In genomic region chr13:35984776-35985453, GRCh38 we compare ENCODE assay signal across 18 cellular contexts.
A peak's percentile ranks its signal among the peaks of the same experiment; 100 is the strongest.
DNase-seq lines count a peak whose midpoint lies in the region; ATAC-seq and TF ChIP-seq lines count a peak whose summit lies in the region.
"Had no signal": no experiment of that assay in that cellular context is flagged by ENCODE, and none has a peak within 500 bp of the region (broad histone marks: within the 10 kb centered on the region; RNA-seq: fewer than 3 reads in every experiment).

No MANE protein-coding gene starts in this region.

- H3K4me1 Mint-ChIP-seq in activated T-cell treated with anti-CD3 and anti-CD28 coated beads, Interleukin-2, amount 50 U/mL, for 72 hours (ENCODE audit: low read depth), result no peaks in the 10 kb centered on the region

- H2BK12ac ChIP-seq in neuronal stem cell (ENCODE audit: low read length), result no peak overlapping the region

- H3K36me3 ChIP-seq in neuronal stem cell (replicated peaks in 1 of 2; ENCODE audit: control insufficient read depth in 2 of 2, insufficient read depth in 2 of 2, low read length in 2 of 2), result no peaks in the 10 kb centered on the region
- H3K36me3 ChIP-seq in testis (ENCODE audit: low read depth, missing control alignments), result no peaks in the 10 kb centered on the region
- H3K36me3 ChIP-seq: gastroesophageal sphincter, HAP-1, left lung, SJCRH30, spleen, upper lobe of right lung had no signal

- H3K4me2 ChIP-seq in neuronal stem cell (ENCODE audit: insufficient read depth, low read length, poor library complexity, severe bottlenecking), result no peak overlapping the region

- no peak overlapping the region for H2BK120ac ChIP-seq in neuronal stem cell (ENCODE audit: low read depth, low read length)

- no peak for TF ChIP-seq POLR2A in testis (IDR thresholded peaks at IDR 0.05)

- H3K9ac ChIP-seq in neuronal stem cell (ENCODE audit: low read depth, low read length, poor library complexity), result no peak overlapping the region

- H2AFZ ChIP-seq in neuronal stem cell (ENCODE audit: low read length), result peak overlapping the region; percentile 7

- H3K27ac Mint-ChIP-seq in activated T-cell treated with anti-CD3 and anti-CD28 coated beads, Interleukin-2, amount 50 U/mL, for 72 hours, result no peak overlapping the region
- H3K27ac Mint-ChIP-seq: effector memory CD8-positive, alpha-beta T cell had no signal

- H3K9me3 Mint-ChIP-seq in activated T-cell treated with anti-CD3 and anti-CD28 coated beads, Interleukin-2, amount 50 U/mL, for 72 hours, result peaks cover 0 to 2% of the 10 kb centered on the region in 2 donors

- H3K4me3 ChIP-seq in neuronal stem cell (ENCODE audit: low read length in 2 of 2), result no peak overlapping the region
- no peak overlapping the region for H3K4me3 ChIP-seq in testis
- H3K4me3 ChIP-seq: gastroesophageal sphincter, GM12878, HAP-1, left lung, SJCRH30, spleen, upper lobe of right lung had no signal

- no peak overlapping the region for H2BK5ac ChIP-seq in neuronal stem cell (ENCODE audit: low read length)

- H3K14ac ChIP-seq in neuronal stem cell (ENCODE audit: low read length), result no peak overlapping the region

- H3K4me1 ChIP-seq in neuronal stem cell (ENCODE audit: control insufficient read depth in 2 of 2, insufficient read depth in 1 of 2, low read depth in 1 of 2, low read length in 2 of 2) (peaks cover 8 to 9% of the 10 kb centered on the region in 2 donors), testis (no peaks in the 10 kb centered on the region)
- H3K4me1 ChIP-seq: left lung, spleen, upper lobe of right lung had no signal

- no peak overlapping the region for H4K91ac ChIP-seq in neuronal stem cell (ENCODE audit: low read depth, low read length, poor library complexity)

- peak overlapping the region; percentile 3 for H3K18ac ChIP-seq in neuronal stem cell (ENCODE audit: low read length)

- ATAC-seq in activated T-cell treated with anti-CD3 and anti-CD28 coated beads, Interleukin-2, amount 50 U/mL, for 72 hours (replicated peaks in 1 of 2), result no peak
- no peak for ATAC-seq in GM19452 (IDR thresholded peaks at IDR 0.05; ENCODE audit: unreplicated experiment)
- ATAC-seq: effector memory CD8-positive, alpha-beta T cell; gastroesophageal sphincter; GM12878; left lung; upper lobe of right lung had no signal

- H2BK15ac ChIP-seq in neuronal stem cell (ENCODE audit: low read length), result no peak overlapping the region

- H3K27ac ChIP-seq in angular gyrus (ENCODE audit: low read depth, low read length) (peak overlapping the region; percentile 10), neuronal stem cell (replicated peaks; ENCODE audit: low read length) (no peak overlapping the region), testis (no peak overlapping the region)
- H3K27ac ChIP-seq: 22Rv1, gastroesophageal sphincter, left lung, SJCRH30, spleen, upper lobe of right lung had no signal

- H3K4me3 Mint-ChIP-seq in activated T-cell treated with anti-CD3 and anti-CD28 coated beads, Interleukin-2, amount 50 U/mL, for 72 hours, result no peak overlapping the region
- H3K4me3 Mint-ChIP-seq: effector memory CD8-positive, alpha-beta T cell had no signal

- H3K36me3 Mint-ChIP-seq in activated T-cell treated with anti-CD3 and anti-CD28 coated beads, Interleukin-2, amount 50 U/mL, for 72 hours (ENCODE audit: insufficient read depth in 2 of 2), result no peaks in the 10 kb centered on the region

- DNase-seq in DMS 273 (lab: John Stamatoyannopoulos, UW; ENCODE audit: unreplicated experiment) (peak; percentile 36), DMS 273 treated with DMSO at 0.1 percent for 48 hours (lab: John Stamatoyannopoulos, UW) (no peak), NCI-H2081 (lab: John Stamatoyannopoulos, UW) (peak; percentile 91 to 97), neuronal stem cell (ENCODE audit: low spot score) (peak; percentile 15), testis (no peak)
- DNase-seq in activated T-cell treated with anti-CD3 and anti-CD28 coated beads, Interleukin-2, amount 50 U/mL, for 72 hours, result no peak
- DNase-seq: amniotic stem cell; effector memory CD8-positive, alpha-beta T cell; left lung; spleen; upper lobe of right lung had no signal

- H4K8ac ChIP-seq in neuronal stem cell (ENCODE audit: low read depth, low read length), result no peak overlapping the region

- H3K27me3 Mint-ChIP-seq in activated T-cell treated with anti-CD3 and anti-CD28 coated beads, Interleukin-2, amount 50 U/mL, for 72 hours (ENCODE audit: low read depth), result no peaks in the 10 kb centered on the region
- H3K27me3 Mint-ChIP-seq: effector memory CD8-positive, alpha-beta T cell had no signal

- no peak overlapping the region for H2AK5ac ChIP-seq in neuronal stem cell (ENCODE audit: low read depth, low read length)

- WGBS in neuronal stem cell (ENCODE audit: extremely low coverage in 2 of 2, insufficient read length in 2 of 2, insufficient replicate concordance in 1 of 2), 2 donors, result no CpG with 5 or more reads among the region's 10 CpGs
- WGBS in testis, 2 donors, result 82 to 88% methylated on average over 10 of the region's 10 CpGs

- H3K9me3 ChIP-seq in neuronal stem cell (replicated peaks in 1 of 2; ENCODE audit: control insufficient read depth in 2 of 2, insufficient read depth in 1 of 2, low read depth in 1 of 2, low read length in 2 of 2) (no peaks in the 10 kb centered on the region), testis (no peaks in the 10 kb centered on the region)
- H3K9me3 ChIP-seq: gastroesophageal sphincter, HAP-1, left lung, SJCRH30, spleen, upper lobe of right lung had no signal

- intact Hi-C loops in testis (cut with DNase I; ENCODE audit: low total_unique reads), result no loop called here

- H3K27me3 ChIP-seq in neuronal stem cell (ENCODE audit: control insufficient read depth in 3 of 3, insufficient read depth in 3 of 3, low read depth in 1 of 3, low read length in 3 of 3) (no peaks in the 10 kb centered on the region), testis (no peaks in the 10 kb centered on the region)
- H3K27me3 ChIP-seq: gastroesophageal sphincter, left lung, SJCRH30, spleen, upper lobe of right lung had no signal

- no peak overlapping the region for H3K4ac ChIP-seq in neuronal stem cell (ENCODE audit: low read length)

- no peaks in the 10 kb centered on the region for H3K79me1 ChIP-seq in neuronal stem cell (ENCODE audit: low read depth, low read length)

- H3K23ac ChIP-seq in neuronal stem cell (ENCODE audit: low read depth, low read length, poor library complexity), result no peak overlapping the region

- no peak for TF ChIP-seq CTCF in testis (IDR thresholded peaks at IDR 0.05)

Comparison
In these comparisons a context has a peak if more than half of its experiments do, and no peak if none do; other contexts are left out.
1. DNase-seq: peak in DMS 273 (single experiment), NCI-H2081 (2 of 2) and neuronal stem cell (single experiment); none in DMS 273 treated with DMSO at 0.1 percent for 48 hours (single experiment), testis (single experiment) and activated T-cell treated with anti-CD3 and anti-CD28 coated beads, Interleukin-2, amount 50 U/mL, for 72 hours (0 of 2).